Comparison of ENCODE assay signal across 8 cellular contexts in genomic region chr17:82205720-82206508, GRCh38. TPM values are rescaled to one million over a fixed set of nuclear protein-coding genes. Genes with fewer than 3 reads are reported as not detected.
DNase-seq lines count a peak whose midpoint lies in the region; ATAC-seq and TF ChIP-seq lines count a peak whose summit lies in the region.

No MANE protein-coding gene starts in this region.

- DNase-seq in AG20443 (ENCODE audit: low spot score) (peak; percentile 90), MG63 (peak; percentile 87), fibroblast of the aortic adventitia (ENCODE audit: low read depth) (peak; percentile 88), neural crest cell (ENCODE audit: low read depth, low spot score) (peak; percentile 69), thoracic aorta (ENCODE audit: low spot score) (no peak)
- peak; percentile 92 for DNase-seq in activated effector memory CD4-positive, alpha-beta T cell treated with anti-CD3 and anti-CD28 coated beads, Interleukin-2, amount 50 U/mL, for 16 hours

- H3K27me3 ChIP-seq in MG63 (no peaks in the 10 kb centered on the region), thoracic aorta (replicated peaks; ENCODE audit: insufficient read depth) (no peaks in the 10 kb centered on the region)

- no peak overlapping the region for H3K27ac ChIP-seq in thoracic aorta

- peak; percentile 89 for TF ChIP-seq POLR2A in Raji (IDR thresholded peaks at IDR 0.05; ENCODE audit: insufficient read depth, low read depth, low read length)

- peak overlapping the region; percentile 41 for H3K4me3 Mint-ChIP-seq in neural crest cell

- H3K4me1 Mint-ChIP-seq in neural crest cell = peaks cover 14% of the 10 kb centered on the region

- H3K36me3 Mint-ChIP-seq in neural crest cell (ENCODE audit: low read depth) = no peaks in the 10 kb centered on the region

- peaks cover 4% of the 10 kb centered on the region for H3K36me3 ChIP-seq in MG63
- H3K36me3 ChIP-seq in thoracic aorta = no peaks in the 10 kb centered on the region

- H3K27ac Mint-ChIP-seq in neural crest cell (ENCODE audit: unreplicated experiment) = peak overlapping the region; percentile 16

- ATAC-seq in GM19438 (IDR thresholded peaks at IDR 0.05; ENCODE audit: low read depth, unreplicated experiment) = peak; percentile 70
- ATAC-seq in thoracic aorta (ENCODE audit: insufficient number of reproducible peaks, low FRiP score, low read depth) = peak; percentile 54

- TF ChIP-seq CTCF in fibroblast of the aortic adventitia (IDR thresholded peaks at IDR 0.05; ENCODE audit: insufficient read depth, low read length) (peak; percentile 90), neural crest cell (conservative IDR thresholded peaks at IDR 0.05) (peak; percentile 89), thoracic aorta (IDR thresholded peaks at IDR 0.05) (peak; percentile 93)

- H3K9me3 Mint-ChIP-seq in neural crest cell = no peaks in the 10 kb centered on the region

- no peaks in the 10 kb centered on the region for H3K27me3 Mint-ChIP-seq in neural crest cell (ENCODE audit: low read depth)

- H3K9me3 ChIP-seq in MG63 (no peaks in the 10 kb centered on the region), thoracic aorta (no peaks in the 10 kb centered on the region)

- peaks cover 0 to 11% of the 10 kb centered on the region in 2 donors for H3K4me1 ChIP-seq in thoracic aorta (ENCODE audit: control insufficient read depth in 1 of 2, low read depth in 2 of 2)

- no peak overlapping the region for H3K4me3 ChIP-seq in MG63
- H3K4me3 ChIP-seq in fibroblast of the aortic adventitia (ENCODE audit: low read depth, low read length) = no peak overlapping the region
- H3K4me3 ChIP-seq in thoracic aorta = peak overlapping the region; percentile 31

RNA-seq across cellular contexts. Expression of gene CCDC57, which starts 6.7 kb away (rescaled TPM):
- total RNA-seq in MG63 (2014; rRNA removed; shearing (Covaris generic); ENCODE audit: low replicate concordance) = 6.9 and 8.2 TPM in 2 replicates
- total RNA-seq in fibroblast of the aortic adventitia (ENCODE audit: low replicate concordance) (15.2 and 37.4 TPM in 2 replicates), neural crest cell (47.5 and 50.3 TPM in 2 replicates), thoracic aorta (10 to 100 TPM; 19.4 to 58.1 TPM)

RNA-seq across cellular contexts. Expression of gene SLC16A3, which starts 22.9 kb away (rescaled TPM):
- total RNA-seq in MG63 (2014; rRNA removed; shearing (Covaris generic); ENCODE audit: low replicate concordance) = 529 and 652 TPM in 2 replicates
- 13.0 and 44.6 TPM in 2 replicates for total RNA-seq in fibroblast of the aortic adventitia (ENCODE audit: low replicate concordance)
- 1.5 and 8.6 TPM in 2 replicates for total RNA-seq in neural crest cell
- total RNA-seq in thoracic aorta = 100 to 1,000 TPM in 1 of 2 donors, 10 to 100 TPM in 1; 76.0 to 113 TPM
